ENCODE assay signal across 32 cellular contexts in the genomic region with DNA sequence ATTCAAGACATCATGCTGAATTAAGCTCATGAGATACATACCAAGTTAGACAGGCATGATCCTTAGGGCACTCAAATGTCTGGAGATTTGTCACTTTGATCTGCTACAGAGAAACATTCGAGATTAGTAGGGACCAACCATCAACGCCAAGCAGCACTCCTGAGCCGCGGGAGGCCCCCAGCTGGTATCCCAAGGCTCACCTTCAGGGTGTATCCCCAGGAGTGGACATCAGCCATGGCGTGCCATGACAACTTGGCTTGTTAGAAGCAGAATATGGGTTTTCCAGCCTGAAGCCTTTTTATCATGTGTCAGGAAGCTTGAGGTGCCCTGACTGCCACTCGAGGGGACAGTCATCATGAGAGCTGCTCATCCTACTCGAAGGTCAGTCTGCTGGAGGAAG. TPM values are rescaled to one million over a fixed set of nuclear protein-coding genes. Genes with fewer than 3 reads are reported as not detected.
"Had no signal": no experiment of that assay in that cellular context is flagged by ENCODE, and none has a peak within 500 bp of the region (broad histone marks: within the 10 kb centered on the region; RNA-seq: fewer than 3 reads in every experiment).

No MANE protein-coding gene starts in this region.

- H3K27me3 ChIP-seq: stomach, suprapubic skin, testis, thyroid gland, tibial artery, tibial nerve, transverse colon, upper lobe of left lung, upper lobe of right lung, uterus, vagina had no signal

- H3K4me1 Mint-ChIP-seq: stimulated activated effector memory CD8-positive, alpha-beta T cell treated with anti-CD3 and anti-CD28 coated beads, Interleukin-12 subunit alpha, Interleukin-12 subunit beta, amount 100 ng/mL, for 72 hours; stimulated activated memory B cell treated with anti-CD40 and anti-IgM and Interleukin-4, amounts not matched to agents 10 μg/mL and 1 μg/mL and 100 μg/mL, for 72 hours; stimulated activated naive B cell treated with anti-CD40 and anti-IgM and Interleukin-4, amounts not matched to agents 10 μg/mL and 1 μg/mL and 100 μg/mL, for 72 hours; stimulated activated naive CD8-positive, alpha-beta T cell treated with anti-CD3 and anti-CD28 coated beads, Interleukin-15, amount 100 ng/mL, for 72 hours had no signal

- H3K9me3 ChIP-seq: stomach, suprapubic skin, testis, thoracic aorta, thyroid gland, tibial artery, transverse colon, upper lobe of left lung, upper lobe of right lung, uterus, vagina had no signal

- H3K36me3 Mint-ChIP-seq: stimulated activated effector memory CD8-positive, alpha-beta T cell treated with anti-CD3 and anti-CD28 coated beads, Interleukin-12 subunit alpha, Interleukin-12 subunit beta, amount 100 ng/mL, for 72 hours; stimulated activated memory B cell treated with anti-CD40 and anti-IgM and Interleukin-4, amounts not matched to agents 10 μg/mL and 1 μg/mL and 100 μg/mL, for 72 hours; stimulated activated naive B cell treated with anti-CD40 and anti-IgM and Interleukin-4, amounts not matched to agents 10 μg/mL and 1 μg/mL and 100 μg/mL, for 72 hours; type B pancreatic cell had no signal

- H3K27me3 Mint-ChIP-seq: stimulated activated memory B cell treated with anti-CD40 and anti-IgM and Interleukin-4, amounts not matched to agents 10 μg/mL and 1 μg/mL and 100 μg/mL, for 72 hours had no signal

- H3K27ac Mint-ChIP-seq: stimulated activated effector memory CD8-positive, alpha-beta T cell treated with anti-CD3 and anti-CD28 coated beads, Interleukin-12 subunit alpha, Interleukin-12 subunit beta, amount 100 ng/mL, for 72 hours; stimulated activated memory B cell treated with anti-CD40 and anti-IgM and Interleukin-4, amounts not matched to agents 10 μg/mL and 1 μg/mL and 100 μg/mL, for 72 hours; stimulated activated naive B cell treated with anti-CD40 and anti-IgM and Interleukin-4, amounts not matched to agents 10 μg/mL and 1 μg/mL and 100 μg/mL, for 72 hours; stimulated activated naive CD8-positive, alpha-beta T cell treated with anti-CD3 and anti-CD28 coated beads, Interleukin-15, amount 100 ng/mL, for 72 hours; stimulated activated naive CD8-positive, alpha-beta T cell treated with anti-CD3 and anti-CD28 coated beads, Interleukin-15, Interleukin-2, amounts not matched to agents 100 ng/mL and 50 ng/mL, for 24 hours; type B pancreatic cell had no signal

- H3K4me3 ChIP-seq: stomach, suprapubic skin, testis, thoracic aorta, thyroid gland, tibial artery, tibial nerve, transverse colon, upper lobe of left lung, upper lobe of right lung, uterus, vagina had no signal

- H3K4me3 Mint-ChIP-seq: stimulated activated effector memory CD8-positive, alpha-beta T cell treated with anti-CD3 and anti-CD28 coated beads, Interleukin-12 subunit alpha, Interleukin-12 subunit beta, amount 100 ng/mL, for 72 hours; stimulated activated memory B cell treated with anti-CD40 and anti-IgM and Interleukin-4, amounts not matched to agents 10 μg/mL and 1 μg/mL and 100 μg/mL, for 72 hours; stimulated activated naive B cell treated with anti-CD40 and anti-IgM and Interleukin-4, amounts not matched to agents 10 μg/mL and 1 μg/mL and 100 μg/mL, for 72 hours; stimulated activated naive CD8-positive, alpha-beta T cell treated with anti-CD3 and anti-CD28 coated beads, Interleukin-15, amount 100 ng/mL, for 72 hours; stimulated activated naive CD8-positive, alpha-beta T cell treated with anti-CD3 and anti-CD28 coated beads, Interleukin-15, Interleukin-2, amounts not matched to agents 100 ng/mL and 50 ng/mL, for 24 hours; type B pancreatic cell had no signal

- H3K27ac ChIP-seq: stomach, suprapubic skin, testis, thoracic aorta, thyroid gland, tibial artery, tibial nerve, transverse colon, upper lobe of left lung, upper lobe of right lung, uterus, vagina had no signal

- H3K36me3 ChIP-seq: stomach, suprapubic skin, thoracic aorta, thyroid gland, tibial artery, tibial nerve, transverse colon, upper lobe of left lung, upper lobe of right lung, uterus, vagina had no signal

- H3K9me3 Mint-ChIP-seq: stimulated activated effector memory CD8-positive, alpha-beta T cell treated with anti-CD3 and anti-CD28 coated beads, Interleukin-12 subunit alpha, Interleukin-12 subunit beta, amount 100 ng/mL, for 72 hours; stimulated activated naive B cell treated with anti-CD40 and anti-IgM and Interleukin-4, amounts not matched to agents 10 μg/mL and 1 μg/mL and 100 μg/mL, for 72 hours; stimulated activated naive CD8-positive, alpha-beta T cell treated with anti-CD3 and anti-CD28 coated beads, Interleukin-15, amount 100 ng/mL, for 72 hours had no signal

- ATAC-seq: stimulated activated effector memory CD8-positive, alpha-beta T cell treated with anti-CD3 and anti-CD28 coated beads, Interleukin-12 subunit alpha, Interleukin-12 subunit beta, amount 100 ng/mL, for 72 hours; stimulated activated memory B cell treated with anti-CD40 and anti-IgM and Interleukin-4, amounts not matched to agents 10 μg/mL and 1 μg/mL and 100 μg/mL, for 72 hours; stimulated activated naive B cell treated with anti-CD40 and anti-IgM and Interleukin-4, amounts not matched to agents 10 μg/mL and 1 μg/mL and 100 μg/mL, for 72 hours; stimulated activated naive CD8-positive, alpha-beta T cell treated with anti-CD3 and anti-CD28 coated beads, Interleukin-15, amount 100 ng/mL, for 72 hours; stimulated activated naive CD8-positive, alpha-beta T cell treated with anti-CD3 and anti-CD28 coated beads, Interleukin-15, Interleukin-2, amounts not matched to agents 100 U/mL and 50 U/mL, for 24 hours; upper lobe of right lung had no signal

- H3K4me1 ChIP-seq: stomach, suprapubic skin, testis, thyroid gland, tibial artery, tibial nerve, upper lobe of left lung, upper lobe of right lung, uterus, vagina had no signal

- DNase-seq: stimulated activated CD4-positive, alpha-beta T cell treated with anti-CD3 and anti-CD28 coated beads, Interleukin-2, amount 100 ng/mL, for 48 hours; stimulated activated CD4-positive, alpha-beta T cell treated with anti-CD3 and anti-CD28 coated beads, Interleukin-4, amount 100 ng/mL, for 1 hour; stimulated activated CD4-positive, alpha-beta T cell treated with anti-CD3 and anti-CD28 coated beads, Interleukin-4, amount 100 ng/mL, for 24 hours; stimulated activated CD4-positive, alpha-beta T cell treated with anti-CD3 and anti-CD28 coated beads, Interleukin-4, amount 100 ng/mL, for 4 hours; stimulated activated CD8-positive, alpha-beta memory T cell treated with anti-CD3 and anti-CD28 coated beads, Interleukin-4, amount 100 ng/mL, for 48 hours; stimulated activated naive B cell treated with anti-CD40 and anti-IgM and Interleukin-4, amounts not matched to agents 10 μg/mL and 1 μg/mL and 100 μg/mL, for 72 hours; stimulated activated naive CD4-positive, alpha-beta T cell; stimulated activated naive CD4-positive, alpha-beta T cell treated with Interleukin-2 at 50 U/mL for 16 hours; stimulated activated naive CD8-positive, alpha-beta T cell treated with anti-CD3 and anti-CD28 coated beads, Interleukin-15, amount 100 ng/mL, for 72 hours; stimulated activated naive CD8-positive, alpha-beta T cell treated with anti-CD3 and anti-CD28 coated beads, Interleukin-15, Interleukin-2, amounts not matched to agents 100 U/mL and 50 U/mL, for 24 hours; stomach; substantia nigra; testis; thyroid gland; tibial artery; transverse colon; trophoblast cell; upper lobe of left lung; upper lobe of right lung; uterus had no signal

RNA-seq across cellular contexts. Expression of gene GPHB5, which starts 39.1 kb away (rescaled TPM):
- total RNA-seq: stomach, subcutaneous adipose tissue, suprapubic skin, temporal lobe, testis, thoracic aorta, thyroid gland, tibial nerve, transverse colon, upper lobe of left lung, upper lobe of right lung, ureter, urinary bladder, uterus, vagina had no signal
